Comparison of ENCODE assay signal across 1 cellular context in genomic region chr2:84969511-84970265, GRCh38.
TF ChIP-seq lines count a peak whose summit lies in the region.

No MANE protein-coding gene starts in this region.

TF ChIP-seq in GM12878, 131 proteins besides CTCF, POLR2A, EP300 and RAD21 (continued from another document):
- TF ChIP-seq NKRF (conservative IDR thresholded peaks at IDR 0.05) (peak; percentile 21; the same call in 1 of the 2 replicates), TCF7 (IDR thresholded peaks at IDR 0.05; ENCODE audit: borderline replicate concordance) (0 out of 2 replicates have a peak, but pooled peaks have one; percentile 45), RAD51 (IDR thresholded peaks at IDR 0.05) (peak; percentile 53), MTA3 (IDR thresholded peaks at IDR 0.05; ENCODE audit: borderline replicate concordance, low read length) (peak; percentile 86; the same call in 1 of the 2 replicates), ZBTB40 (IDR thresholded peaks at IDR 0.05; ENCODE audit: borderline replicate concordance) (0 out of 2 replicates have a peak, but pooled peaks have one; percentile 5), MLLT1 (IDR thresholded peaks at IDR 0.05) (peak; percentile 77), NFXL1 (IDR thresholded peaks at IDR 0.05; ENCODE audit: borderline replicate concordance) (0 out of 2 replicates have a peak, but pooled peaks have one; percentile 45), SMARCA5 (IDR thresholded peaks at IDR 0.05) (peak; percentile 94), ZNF687 (IDR thresholded peaks at IDR 0.05) (no peak), RELB (IDR thresholded peaks at IDR 0.05; ENCODE audit: low read depth) (no peak), HCFC1 (IDR thresholded peaks at IDR 0.05; ENCODE audit: low read length) (no peak), ESRRA (IDR thresholded peaks at IDR 0.05; ENCODE audit: low read length) (0 out of 2 replicates have a peak, but pooled peaks have one; percentile 67), PML (IDR thresholded peaks at IDR 0.05; ENCODE audit: low read length) (0 out of 2 replicates have a peak, but pooled peaks have one; percentile 24), RUNX3 (IDR thresholded peaks at IDR 0.05; ENCODE audit: low read length) (peak; percentile 45), ZNF217 (IDR thresholded peaks at IDR 0.05) (peak; percentile 53), RCOR1 (conservative IDR thresholded peaks at IDR 0.05; ENCODE audit: low read depth, low read length) (0 out of 2 replicates have a peak, but pooled peaks have one; percentile 67), ZBED1 (IDR thresholded peaks at IDR 0.05; ENCODE audit: borderline replicate concordance) (peak; percentile 73; the same call in 1 of the 2 replicates), MXI1 (IDR thresholded peaks at IDR 0.05; ENCODE audit: low read depth, low read length) (peak; percentile 73), DPF2 (IDR thresholded peaks at IDR 0.05) (0 out of 2 replicates have a peak, but pooled peaks have one; percentile 6), YY1 (IDR thresholded peaks at IDR 0.05; ENCODE audit: low read depth, low read length) (peak; percentile 59; the same call in 1 of the 2 replicates), JUNB (IDR thresholded peaks at IDR 0.05) (no peak), SMAD1 (IDR thresholded peaks at IDR 0.05; ENCODE audit: low read depth, partially characterized antibody) (no peak), POU2F2 (IDR thresholded peaks at IDR 0.05; ENCODE audit: borderline replicate concordance, low read depth, low read length) (no peak), CREB1 (IDR thresholded peaks at IDR 0.05; ENCODE audit: low read depth) (no peak)
